In genomic region chr3:168888781-168889180, GRCh38 we compare ENCODE assay signal across 19 cellular contexts.
"Had no signal": no experiment of that assay in that cellular context is flagged by ENCODE, and none has a peak within 500 bp of the region (broad histone marks: within the 10 kb centered on the region; RNA-seq: fewer than 3 reads in every experiment).

No MANE protein-coding gene starts in this region.

- H3K4me3 Mint-ChIP-seq: naive thymus-derived CD4-positive, alpha-beta T cell; nephron progenitor cell had no signal

- H3K36me3 ChIP-seq: stomach, thoracic aorta, transverse colon had no signal

- ATAC-seq: left colon; naive thymus-derived CD4-positive, alpha-beta T cell; psoas muscle had no signal

- DNase-seq: cortex of kidney; dorsolateral prefrontal cortex; effector memory CD4-positive, alpha-beta T cell; foreskin melanocyte; head of caudate nucleus; kidney; left colon; naive thymus-derived CD4-positive, alpha-beta T cell; nephron progenitor cell; psoas muscle; retina; small intestine; stimulated activated CD4-positive, alpha-beta T cell treated with anti-CD3 and anti-CD28 coated beads, Interleukin-12 subunit alpha, Interleukin-12 subunit beta, amount 100 ng/mL, for 4 hours; stimulated activated naive CD4-positive, alpha-beta T cell; stomach; substantia nigra; transverse colon had no signal

- H3K4me1 Mint-ChIP-seq: nephron progenitor cell had no signal

- H3K79me2 ChIP-seq: hepatocyte had no signal

- H3K4me2 ChIP-seq: hepatocyte had no signal

- H3K27ac Mint-ChIP-seq: naive thymus-derived CD4-positive, alpha-beta T cell; nephron progenitor cell had no signal

- H3K36me3 Mint-ChIP-seq: naive thymus-derived CD4-positive, alpha-beta T cell had no signal

- H3K27me3 Mint-ChIP-seq: naive thymus-derived CD4-positive, alpha-beta T cell had no signal

- H3K9me3 ChIP-seq: psoas muscle, stomach, thoracic aorta, transverse colon had no signal

- H2AFZ ChIP-seq: hepatocyte had no signal

- H3K27ac ChIP-seq: dorsolateral prefrontal cortex, hepatocyte, psoas muscle, stomach, thoracic aorta, transverse colon had no signal

- H3K4me3 ChIP-seq: dorsolateral prefrontal cortex, hepatocyte, psoas muscle, stomach, thoracic aorta, transverse colon had no signal

- H3K4me1 ChIP-seq: psoas muscle had no signal

- H3K27me3 ChIP-seq: dorsolateral prefrontal cortex, hepatocyte, stomach, transverse colon had no signal
